ENCODE assay signal across 1 cellular context in the genomic region with DNA sequence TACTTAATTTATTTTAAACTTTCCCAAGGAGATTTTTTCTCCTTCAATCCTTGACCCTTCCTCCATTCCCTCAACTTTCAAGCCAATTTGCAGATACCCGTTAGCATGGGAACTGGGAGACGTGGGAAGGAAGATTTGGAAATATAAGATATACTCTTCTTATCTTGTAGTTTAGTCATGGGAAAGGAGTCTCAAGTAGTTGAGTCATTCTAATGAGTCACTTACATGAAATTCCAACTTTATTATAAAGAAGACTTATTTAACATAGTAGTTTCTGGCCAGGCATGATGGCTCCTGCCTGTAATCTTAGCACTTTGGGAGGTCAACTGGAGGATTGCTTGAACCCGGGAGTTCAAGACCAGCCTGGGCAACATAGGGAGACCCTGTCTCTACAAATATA.
TF ChIP-seq lines count a peak whose summit lies in the region.

No MANE protein-coding gene starts in this region.

TF ChIP-seq in K562, 482 proteins besides CTCF, POLR2A, EP300 and RAD21 (continued from another document):
- 0 out of 2 replicates have a peak, but pooled peaks have one; percentile 31 for TF ChIP-seq ZBTB40 (IDR thresholded peaks at IDR 0.05)
- no peak for TF ChIP-seq ZBTB40 (CRISPR knock-in tag; IDR thresholded peaks at IDR 0.05)
- no peak for TF ChIP-seq STAT5A (IDR thresholded peaks at IDR 0.05; ENCODE audit: borderline replicate concordance, low read length)
- no peak for TF ChIP-seq ZNF699 (CRISPR knock-in tag; IDR thresholded peaks at IDR 0.05; ENCODE audit: insufficient replicate concordance)
- TF ChIP-seq, protein P1, sequence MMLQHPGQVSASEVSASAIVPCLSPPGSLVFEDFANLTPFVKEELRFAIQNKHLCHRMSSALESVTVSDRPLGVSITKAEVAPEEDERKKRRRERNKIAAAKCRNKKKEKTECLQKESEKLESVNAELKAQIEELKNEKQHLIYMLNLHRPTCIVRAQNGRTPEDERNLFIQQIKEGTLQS (IDR thresholded peaks at IDR 0.05): peak; percentile 47; the same call in 1 of the 2 replicates
- TF ChIP-seq, protein P1 (CRISPR knock-in tag; conservative IDR thresholded peaks at IDR 0.05): no peak
- no peak for TF ChIP-seq HES1 (IDR thresholded peaks at IDR 0.05; ENCODE audit: low read depth)
- TF ChIP-seq MYNN (IDR thresholded peaks at IDR 0.05): no peak
- TF ChIP-seq MYNN (CRISPR knock-in tag; IDR thresholded peaks at IDR 0.05): no peak
- no peak for TF ChIP-seq RB1 (IDR thresholded peaks at IDR 0.05; ENCODE audit: low read depth)
- TF ChIP-seq ZNF146 (CRISPR knock-in tag; IDR thresholded peaks at IDR 0.05; ENCODE audit: unreplicated experiment): no peak
- TF ChIP-seq GABPB1 (CRISPR knock-in tag; IDR thresholded peaks at IDR 0.05): no peak
- TF ChIP-seq CBX3 (IDR thresholded peaks at IDR 0.05; ENCODE audit: borderline replicate concordance in 1 of 2, low read length in 2 of 2): no peak
- TF ChIP-seq ZNF263 (CRISPR knock-in tag; IDR thresholded peaks at IDR 0.05; ENCODE audit: borderline replicate concordance): no peak
- no peak for TF ChIP-seq SIX5 (IDR thresholded peaks at IDR 0.05; ENCODE audit: borderline replicate concordance in 1 of 2, insufficient read depth in 1 of 2, low read depth in 1 of 2, low read length in 2 of 2)
- TF ChIP-seq FOSL1 (tag; conservative IDR thresholded peaks at IDR 0.05): peak; percentile 72
